30 cellular contexts compared by ENCODE assay signal in genomic region chr4:129821073-129821472, GRCh38.
"Had no signal": no experiment of that assay in that cellular context is flagged by ENCODE, and none has a peak within 500 bp of the region (broad histone marks: within the 10 kb centered on the region; RNA-seq: fewer than 3 reads in every experiment).

No MANE protein-coding gene starts in this region.

- H3K9me3 ChIP-seq: adrenal gland, body of pancreas, esophagus muscularis mucosa, gastroesophageal sphincter had no signal

- H2AFZ ChIP-seq: hepatocyte had no signal

- H3K79me2 ChIP-seq: hepatocyte had no signal

- H3K4me1 ChIP-seq: adrenal gland, esophagus muscularis mucosa, gastroesophageal sphincter had no signal

- H3K4me2 ChIP-seq: hepatocyte had no signal

- DNase-seq: activated B cell treated with CpG ODN at 0.5 μM for 24 hours; activated CD4-positive, alpha-beta T cell treated with anti-CD3 and anti-CD28 coated beads for 48 hours; activated CD4-positive, alpha-beta T cell treated with anti-CD3 and anti-CD28 coated beads, Interleukin-2, amount 50 U/mL, for 1 hour; activated CD4-positive, alpha-beta T cell treated with anti-CD3 and anti-CD28 coated beads, Interleukin-2, amount 50 U/mL, for 48 hours; activated CD8-positive, alpha-beta memory T cell treated with anti-CD3 and anti-CD28 coated beads for 24 hours; activated CD8-positive, alpha-beta T cell treated with anti-CD3 and anti-CD28 coated beads for 36 hours; activated effector memory CD4-positive, alpha-beta T cell treated with Interleukin-2 at 50 U/mL for 16 hours; activated gamma-delta T cell treated with Interleukin-2 at 50 U/mL for 16 hours; activated naive CD4-positive, alpha-beta T cell treated with anti-CD3 and anti-CD28 coated beads, Interleukin-2, amount 50 U/mL, for 16 hours; activated naive CD4-positive, alpha-beta T cell treated with Interleukin-2 at 50 U/mL for 16 hours; activated T-cell treated with anti-CD3 and anti-CD28 coated beads, Interleukin-2, amount 50 U/mL, for 4 hours; adrenal gland; amygdala; aorta; body of pancreas; caudate nucleus; cortex of kidney; dermis blood vessel endothelial cell; effector CD4-positive, alpha-beta T cell; effector memory CD8-positive, alpha-beta T cell; erythroblast; foreskin keratinocyte; heart right ventricle; T1000; WERI-Rb-1 had no signal

- H3K27me3 ChIP-seq: adrenal gland, body of pancreas, esophagus muscularis mucosa, foreskin keratinocyte, gastroesophageal sphincter, heart right ventricle, hepatocyte had no signal

- H3K27ac ChIP-seq: adrenal gland, body of pancreas, esophagus muscularis mucosa, foreskin keratinocyte, gastroesophageal sphincter, heart right ventricle, hepatocyte, WERI-Rb-1 had no signal

- H3K36me3 ChIP-seq: adrenal gland, esophagus muscularis mucosa, gastroesophageal sphincter, heart right ventricle, WERI-Rb-1 had no signal

- H3K4me3 ChIP-seq: adrenal gland, body of pancreas, esophagus muscularis mucosa, gastroesophageal sphincter, heart right ventricle, hepatocyte had no signal

- ATAC-seq: activated CD4-positive, CD25-positive, alpha-beta regulatory T cell treated with anti-CD3 and anti-CD28 coated beads, Interleukin-2, amount 50 U/mL, for 24 hours; activated CD8-positive, alpha-beta T cell treated with anti-CD3 and anti-CD28 coated beads for 36 hours; activated T-cell treated with anti-CD3 and anti-CD28 coated beads, Interleukin-2, amount 50 U/mL, for 4 hours; activated T-helper 17 cell treated with anti-CD3 and anti-CD28 coated beads, Interleukin-2, amount 50 U/mL, for 72 hours; body of pancreas; effector memory CD8-positive, alpha-beta T cell; foreskin keratinocyte; gastroesophageal sphincter; heart right ventricle had no signal
